ENCODE assay signal across 23 cellular contexts in genomic region chr20:48150568-48150967, GRCh38.
DNase-seq lines count a peak whose midpoint lies in the region; ATAC-seq, FAIRE-seq and TF ChIP-seq lines count a peak whose summit lies in the region.
"Had no signal": no experiment of that assay in that cellular context is flagged by ENCODE, and none has a peak within 500 bp of the region (broad histone marks: within the 10 kb centered on the region; RNA-seq: fewer than 3 reads in every experiment).

No MANE protein-coding gene starts in this region.

- H3K18ac ChIP-seq in neuronal stem cell (ENCODE audit: low read length): peak overlapping the region; percentile 87

- no peak for TF ChIP-seq EP300 in K562 (IDR thresholded peaks at IDR 0.05; ENCODE audit: low read length)

- H3K27me3 Mint-ChIP-seq in T-cell: peaks cover 11 to 21% of the 10 kb centered on the region in 2 donors

- CTCF ChIA-PET in K562 (lab: Yijun Ruan, JAX; ENCODE audit: low intra/inter-chr PET ratio): no interaction called here
- CTCF ChIA-PET in T-cell (lab: Charles Lee): no interaction called here

- no TSS peak for BruUV-seq in K562 (replicated peaks; lab: Mats Ljungman, UMichigan)

- no peaks in the 10 kb centered on the region for H3K36me3 Mint-ChIP-seq in T-cell
- H3K36me3 Mint-ChIP-seq: CD14-positive monocyte; CD8-positive, alpha-beta memory T cell had no signal

- H3K4me1 ChIP-seq in RWPE2 (ENCODE audit: insufficient read depth, poor library complexity, severe bottlenecking): peaks cover 5% of the 10 kb centered on the region
- H3K4me1 ChIP-seq in K562 (replicated peaks in 1 of 2; ENCODE audit: control insufficient read depth in 2 of 2, insufficient read depth in 2 of 2, low read length in 2 of 2): no peaks in the 10 kb centered on the region; a peak in 1 of 5 replicates
- peaks cover 16 to 20% of the 10 kb centered on the region in 2 donors for H3K4me1 ChIP-seq in neuronal stem cell (ENCODE audit: control insufficient read depth in 2 of 2, insufficient read depth in 1 of 2, low read depth in 1 of 2, low read length in 2 of 2)
- H3K4me1 ChIP-seq: A549, BE2C, HAP-1 had no signal

- ATAC-seq in RWPE2 (ENCODE audit: low read depth) (no peak), K562 (no peak), T-cell (replicated peaks in 1 of 4) (no peak), GM19452 (IDR thresholded peaks at IDR 0.05; ENCODE audit: unreplicated experiment) (no peak)
- ATAC-seq: A549 had no signal

- intact Hi-C loops in K562 (cut with micrococcal nuclease): no loop called here

- H3K36me3 ChIP-seq in RWPE2 (ENCODE audit: low read depth) (no peaks in the 10 kb centered on the region), K562 (ENCODE audit: control insufficient read depth, insufficient read depth, low read length) (no peaks in the 10 kb centered on the region), neuronal stem cell (replicated peaks in 1 of 2; ENCODE audit: control insufficient read depth in 2 of 2, insufficient read depth in 2 of 2, low read length in 2 of 2) (no peaks in the 10 kb centered on the region)
- H3K36me3 ChIP-seq: BE2C; BLaER1 treated with 17β-estradiol and CSF1 and Interleukin-3, amounts not matched to agents 10 nM and 100 nM; HAP-1 had no signal

- no peaks in the 10 kb centered on the region for H3K9me1 ChIP-seq in K562 (ENCODE audit: control insufficient read depth, insufficient read depth, low read length)

- TF ChIP-seq POLR2A in K562 (conservative IDR thresholded peaks at IDR 0.05): no peak

- H3K27me3 ChIP-seq in RWPE2 (ENCODE audit: insufficient read depth, poor library complexity, severe bottlenecking) (no peaks in the 10 kb centered on the region), K562 (ENCODE audit: control insufficient read depth in 2 of 2, insufficient read depth in 2 of 2, low read length in 2 of 2) (peaks cover 0 to 28% of the 10 kb centered on the region in 2 experiments; a peak in 4 of 5 replicates), neuronal stem cell (ENCODE audit: control insufficient read depth in 3 of 3, insufficient read depth in 3 of 3, low read depth in 1 of 3, low read length in 3 of 3) (no peaks in the 10 kb centered on the region)
- H3K27me3 ChIP-seq: BE2C; BLaER1 treated with 17β-estradiol and CSF1 and Interleukin-3, amounts not matched to agents 10 nM and 100 nM had no signal

- no peaks in the 10 kb centered on the region for H4K20me1 ChIP-seq in K562 (replicated peaks; ENCODE audit: control insufficient read depth, insufficient read depth, low read length)
- H4K20me1 ChIP-seq: BLaER1 treated with 17β-estradiol and CSF1 and Interleukin-3, amounts not matched to agents 10 nM and 100 nM had no signal

- H3K4ac ChIP-seq in neuronal stem cell (ENCODE audit: low read length): no peak overlapping the region

- H2AFZ ChIP-seq in K562 (ENCODE audit: low read depth, low read length) (no peak overlapping the region), neuronal stem cell (ENCODE audit: low read length) (no peak overlapping the region)

- POLR2A ChIA-PET in K562 (lab: Yijun Ruan, JAX) (interaction anchor here (1.0 kb wide), 1 partner anchor 25 kb away, joined by 3 read pairs; no protein-coding TSS in a partner anchor), T-cell (lab: Charles Lee) (no interaction called here)

- H2BK5ac ChIP-seq in neuronal stem cell (ENCODE audit: low read length): peak overlapping the region; percentile 13

- H3K79me2 ChIP-seq in K562 (ENCODE audit: control insufficient read depth, insufficient read depth, low read length): no peaks in the 10 kb centered on the region

- H3K9me3 ChIP-seq in RWPE2 (ENCODE audit: severe bottlenecking) (no peaks in the 10 kb centered on the region), K562 (replicated peaks; ENCODE audit: control insufficient read depth, insufficient read depth, low read depth, low read length) (no peaks in the 10 kb centered on the region), neuronal stem cell (replicated peaks in 1 of 2; ENCODE audit: control insufficient read depth in 2 of 2, insufficient read depth in 1 of 2, low read depth in 1 of 2, low read length in 2 of 2) (no peaks in the 10 kb centered on the region)
- H3K9me3 ChIP-seq: BE2C, HAP-1 had no signal

- TF ChIP-seq RAD21 in K562 (CRISPR knock-in tag; conservative IDR thresholded peaks at IDR 0.05 in 1 of 2, IDR thresholded peaks at IDR 0.05 in 1 of 2): no peak

- H3K79me1 ChIP-seq in neuronal stem cell (ENCODE audit: low read depth, low read length): no peaks in the 10 kb centered on the region

- no peak overlapping the region for H3K14ac ChIP-seq in neuronal stem cell (ENCODE audit: low read length)

- H3K27ac ChIP-seq in RWPE2 (ENCODE audit: poor library complexity, severe bottlenecking) (no peak overlapping the region), K562 (ENCODE audit: extremely low read depth, low read depth, low read length) (no peak overlapping the region), neuronal stem cell (replicated peaks; ENCODE audit: low read length) (no peak overlapping the region)
- H3K27ac ChIP-seq: A549; BLaER1 treated with 17β-estradiol and CSF1 and Interleukin-3, amounts not matched to agents 10 nM and 100 nM had no signal

- no peak overlapping the region for H2BK12ac ChIP-seq in neuronal stem cell (ENCODE audit: low read length)

- DNase-seq in RWPE2 (ENCODE audit: low spot score) (peak; percentile 79), K562 (ENCODE audit: extremely low read depth in 1 of 4, low spot score in 3 of 4) (no peak), neuronal stem cell (ENCODE audit: low spot score) (no peak), hepatic stellate cell (ENCODE audit: low spot score) (no peak), T-cell (no peak)
- DNase-seq: 8988T; ACHN; AML-193; BE2C; CD4-positive, alpha-beta T cell; CD8-positive, alpha-beta memory T cell; DMS 273 treated with DMSO at 0.1 percent for 48 hours; EL; GDM1; GOT3 had no signal

- 2% methylated on average over 7 of the region's 7 CpGs for WGBS in K562 (ENCODE audit: insufficient coverage, low coverage, missing lambda C conversion rate)
- no CpG with 5 or more reads among the region's 7 CpGs for WGBS in neuronal stem cell (ENCODE audit: extremely low coverage in 2 of 2, insufficient read length in 2 of 2, insufficient replicate concordance in 1 of 2), 2 donors

- FAIRE-seq in K562 (lab: Jason Lieb, UNC): no peak
- FAIRE-seq: A549, GM12891, GM18507, H54 had no signal

- no peak overlapping the region for H4K8ac ChIP-seq in neuronal stem cell (ENCODE audit: low read depth, low read length)

- in situ Hi-C loops in K562 (cut with MboI): no loop called here

- no peak overlapping the region for H3K4me3 ChIP-seq in RWPE2 (ENCODE audit: severe bottlenecking)
- no peak overlapping the region for H3K4me3 ChIP-seq in K562
- no peak overlapping the region for H3K4me3 ChIP-seq in neuronal stem cell (ENCODE audit: low read length in 2 of 2)
- H3K4me3 ChIP-seq: A549; BLaER1 treated with 17β-estradiol and CSF1 and Interleukin-3, amounts not matched to agents 10 nM and 100 nM; HAP-1 had no signal

- no peak overlapping the region for H3K4me2 ChIP-seq in K562 (ENCODE audit: insufficient read depth, low read length)
- H3K4me2 ChIP-seq in neuronal stem cell (ENCODE audit: insufficient read depth, low read length, poor library complexity, severe bottlenecking): no peak overlapping the region
- H3K4me2 ChIP-seq: A549; BLaER1 treated with 17β-estradiol and CSF1 and Interleukin-3, amounts not matched to agents 10 nM and 100 nM had no signal

- no peak overlapping the region for H3K23ac ChIP-seq in neuronal stem cell (ENCODE audit: low read depth, low read length, poor library complexity)

- H3K9me3 Mint-ChIP-seq in T-cell: peaks cover 0 to 3% (median 0%) of the 10 kb centered on the region in 3 donors

- H2AK5ac ChIP-seq in neuronal stem cell (ENCODE audit: low read depth, low read length): no peak overlapping the region

- H3K9ac ChIP-seq in K562 (ENCODE audit: insufficient read depth in 1 of 2, low read depth in 2 of 2, low read length in 2 of 2) (no peak overlapping the region), neuronal stem cell (ENCODE audit: low read depth, low read length, poor library complexity) (no peak overlapping the region)
- H3K9ac ChIP-seq: BLaER1 treated with 17β-estradiol and CSF1 and Interleukin-3, amounts not matched to agents 10 nM and 100 nM had no signal

- H2BK120ac ChIP-seq in neuronal stem cell (ENCODE audit: low read depth, low read length): no peak overlapping the region

- no peak overlapping the region for H4K91ac ChIP-seq in neuronal stem cell (ENCODE audit: low read depth, low read length, poor library complexity)

- H3K27ac Mint-ChIP-seq in T-cell: no peak overlapping the region
- H3K27ac Mint-ChIP-seq: CD14-positive monocyte; CD4-positive, alpha-beta T cell; CD8-positive, alpha-beta memory T cell had no signal

- H2BK15ac ChIP-seq in neuronal stem cell (ENCODE audit: low read length): peak overlapping the region; percentile 27

- no peak overlapping the region for H3K4me3 Mint-ChIP-seq in T-cell
- H3K4me3 Mint-ChIP-seq: CD14-positive monocyte; CD4-positive, alpha-beta T cell had no signal

- TF ChIP-seq CTCF in RWPE2 (IDR thresholded peaks at IDR 0.05; ENCODE audit: poor library complexity, severe bottlenecking) (no peak), K562 (IDR thresholded peaks at IDR 0.05 in 2 of 3, conservative IDR thresholded peaks at IDR 0.05 in 1 of 3; ENCODE audit: insufficient read depth in 2 of 3, low read depth in 1 of 3, low read length in 3 of 3) (no peak)

- no peaks in the 10 kb centered on the region for H3K4me1 Mint-ChIP-seq in T-cell
- H3K4me1 Mint-ChIP-seq: CD14-positive monocyte; CD8-positive, alpha-beta memory T cell had no signal
